In the genomic region with DNA sequence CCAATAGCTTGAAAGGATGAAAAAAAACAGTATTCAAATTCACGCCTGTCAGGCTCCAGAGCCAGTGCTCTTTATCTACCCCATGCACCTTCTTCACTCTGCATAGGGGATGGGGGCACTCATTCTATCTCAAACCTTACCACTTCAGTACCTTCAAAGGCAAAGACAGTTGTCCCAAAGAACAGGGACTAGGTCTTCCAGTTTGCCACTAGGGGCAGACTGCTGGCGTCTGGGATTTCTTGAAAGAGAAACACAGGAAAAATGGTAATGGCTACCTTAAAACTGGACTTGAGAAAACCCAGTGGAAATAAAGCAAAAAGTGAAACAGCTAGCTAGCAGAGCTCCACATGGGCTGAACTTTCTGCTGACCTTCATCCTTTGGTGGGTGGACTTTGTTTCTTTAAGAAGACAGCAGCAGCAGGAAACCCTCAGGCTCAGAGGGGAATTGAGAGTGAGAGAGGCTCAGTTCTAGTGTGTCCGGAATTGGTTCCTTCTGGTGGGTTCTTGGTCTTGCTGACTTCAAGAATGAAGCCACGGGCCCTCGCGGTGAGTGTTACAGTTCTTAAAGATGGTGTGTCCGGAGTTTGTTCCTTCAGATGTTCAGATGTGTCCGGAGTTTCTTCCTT, we compare ENCODE assay signal across 10 cellular contexts. TPM values are rescaled to one million over a fixed set of nuclear protein-coding genes. Genes with fewer than 3 reads are reported as not detected.
DNase-seq lines count a peak whose midpoint lies in the region; ATAC-seq and TF ChIP-seq lines count a peak whose summit lies in the region.
"Had no signal": no experiment of that assay in that cellular context is flagged by ENCODE, and none has a peak within 500 bp of the region (broad histone marks: within the 10 kb centered on the region; RNA-seq: fewer than 3 reads in every experiment).

No MANE protein-coding gene starts in this region.

- intact Hi-C loops in natural killer cell (cut with micrococcal nuclease), result no loop called here

- peaks cover 19% of the 10 kb centered on the region for H3K9me3 Mint-ChIP-seq in chondrocyte (ENCODE audit: low read depth)
- H3K9me3 Mint-ChIP-seq in natural killer cell, result no peaks in the 10 kb centered on the region
- H3K9me3 Mint-ChIP-seq: T-helper 1 cell treated with Interleukin-12 subunit alpha and Interleukin-12 subunit beta and Interleukin-4 antibody, amounts not matched to agents 30 μg/mL and 1 μg/mL, for 36 hours had no signal

- H2AFZ ChIP-seq in parathyroid adenoma, result peak overlapping the region; percentile 53

- H3K9me3 ChIP-seq in MG63 (no peaks in the 10 kb centered on the region; the same call in 1 of the 2 replicates), parathyroid adenoma (ENCODE audit: control insufficient read depth, low read length) (no peaks in the 10 kb centered on the region)

- H3K4me3 ChIP-seq in GM12875 (ENCODE audit: low read depth, low read length) (no peak overlapping the region), MG63 (no peak overlapping the region), parathyroid adenoma (ENCODE audit: low read depth, low read length) (no peak overlapping the region)

- ATAC-seq in natural killer cell (no peak), HG03354 (IDR thresholded peaks at IDR 0.05; ENCODE audit: poor library complexity, severe bottlenecking, unreplicated experiment) (no peak)

- TF ChIP-seq CTCF in GM12875 (IDR thresholded peaks at IDR 0.05; ENCODE audit: borderline replicate concordance, insufficient read depth, low read depth, low read length) (peak; percentile 52; the same call in 1 of the 2 replicates), chondrocyte (IDR thresholded peaks at IDR 0.05) (peak; percentile 70), parathyroid adenoma (IDR thresholded peaks at IDR 0.05) (peak; percentile 67), natural killer cell (IDR thresholded peaks at IDR 0.05) (no peak)

- no peak overlapping the region for H3K9ac ChIP-seq in parathyroid adenoma

- no peaks in the 10 kb centered on the region for H3K36me3 ChIP-seq in MG63
- H3K36me3 ChIP-seq in parathyroid adenoma (ENCODE audit: control insufficient read depth, insufficient read depth, low read length), result no peaks in the 10 kb centered on the region

- peaks cover 28% of the 10 kb centered on the region for H3K27me3 ChIP-seq in MG63
- H3K27me3 ChIP-seq in parathyroid adenoma (ENCODE audit: control insufficient read depth, insufficient read depth, low read length), result no peaks in the 10 kb centered on the region

- H3K36me3 Mint-ChIP-seq in chondrocyte (ENCODE audit: low read depth) (peaks cover 1% of the 10 kb centered on the region), natural killer cell (no peaks in the 10 kb centered on the region)

- no peaks in the 10 kb centered on the region for H3K4me1 Mint-ChIP-seq in chondrocyte (ENCODE audit: low read depth)
- no peaks in the 10 kb centered on the region for H3K4me1 Mint-ChIP-seq in natural killer cell

- peaks cover 11% of the 10 kb centered on the region for H3K79me2 ChIP-seq in parathyroid adenoma

- DNase-seq in MG63 (peak; percentile 13), chondrocyte (ENCODE audit: low spot score) (no peak), anterior cingulate cortex (lab: John Stamatoyannopoulos, UW) (no peak), natural killer cell (no peak), NCI-H774 (lab: John Stamatoyannopoulos, UW) (no peak)
- DNase-seq: stimulated activated CD4-positive, alpha-beta T cell treated with anti-CD3 and anti-CD28 coated beads, Interleukin-4, amount 100 ng/mL, for 4 hours had no signal

- H3K27me3 Mint-ChIP-seq in chondrocyte (ENCODE audit: low read depth) (peaks cover 35% of the 10 kb centered on the region), natural killer cell (ENCODE audit: low read depth in 2 of 2) (peaks cover 29 to 54% of the 10 kb centered on the region in 2 donors)

- peaks cover 37% of the 10 kb centered on the region for H3K4me1 ChIP-seq in parathyroid adenoma

- H3K27ac Mint-ChIP-seq in chondrocyte (ENCODE audit: unreplicated experiment) (no peak overlapping the region), natural killer cell (no peak overlapping the region)
- H3K27ac Mint-ChIP-seq: T-helper 1 cell treated with Interleukin-12 subunit alpha and Interleukin-12 subunit beta and Interleukin-4 antibody, amounts not matched to agents 30 μg/mL and 1 μg/mL, for 36 hours had no signal

- H3K4me3 Mint-ChIP-seq in chondrocyte (ENCODE audit: unreplicated experiment) (no peak overlapping the region), natural killer cell (no peak overlapping the region)
- H3K4me3 Mint-ChIP-seq: T-helper 1 cell treated with Interleukin-12 subunit alpha and Interleukin-12 subunit beta and Interleukin-4 antibody, amounts not matched to agents 30 μg/mL and 1 μg/mL, for 36 hours had no signal

- peak overlapping the region; percentile 21 for H3K4me2 ChIP-seq in parathyroid adenoma (ENCODE audit: low read length)

- H3K27ac ChIP-seq in parathyroid adenoma, result no peak overlapping the region

RNA-seq across cellular contexts. Expression of a gene that starts 41.0 kb away (rescaled TPM):
- 2.9 and 5.8 TPM in 2 replicates for total RNA-seq in MG63 (2014; rRNA removed; shearing (Covaris generic); ENCODE audit: low replicate concordance)
- 49.7 to 67.8 TPM (median 50.0 TPM) in 3 replicates for total RNA-seq in chondrocyte
- total RNA-seq in natural killer cell, result 10 to 100 TPM; 10.9 to 16.1 (median 13.0) TPM

RNA-seq across cellular contexts. Expression of a gene that starts 59.1 kb away (rescaled TPM):
- not detected in 2 replicates for total RNA-seq in MG63 (2014; rRNA removed; shearing (Covaris generic); ENCODE audit: low replicate concordance)
- total RNA-seq in chondrocyte, result not detected in 3 replicates
- total RNA-seq in natural killer cell, result not detected
